In genomic region chr10:110007171-110007700, GRCh38 we compare ENCODE assay signal across 8 cellular contexts. TPM values are rescaled to one million over a fixed set of nuclear protein-coding genes. Genes with fewer than 3 reads are reported as not detected.
A peak's percentile ranks its signal among the peaks of the same experiment; 100 is the strongest.
DNase-seq lines count a peak whose midpoint lies in the region; ATAC-seq, FAIRE-seq and TF ChIP-seq lines count a peak whose summit lies in the region.

No MANE protein-coding gene starts in this region.

- H3K27me3 ChIP-seq in DND-41 (ENCODE audit: insufficient read depth, low read length, poor library complexity), result peaks cover 3% of the 10 kb centered on the region
- no peaks in the 10 kb centered on the region for H3K27me3 ChIP-seq in HL-60 (ENCODE audit: insufficient read depth, poor library complexity, severe bottlenecking)

- no peaks in the 10 kb centered on the region for H3K9me3 ChIP-seq in DND-41 (ENCODE audit: insufficient read depth, low read length, severe bottlenecking)

- no peak for DNase-seq in DND-41
- no peak for DNase-seq in HL-60 (ENCODE audit: low read depth in 1 of 2, low spot score in 1 of 2)
- peak; percentile 72 to 77 for DNase-seq in activated T-cell treated with anti-CD3 and anti-CD28 coated beads, Interleukin-2, amount 50 U/mL, for 72 hours
- DNase-seq in hypothalamus (lab: John Stamatoyannopoulos, UW), result peak in 29 of 51 donors; percentile 51 to 92 (median 73)
- DNase-seq in stimulated activated CD4-positive, alpha-beta T cell treated with anti-CD3 and anti-CD28 coated beads, Interleukin-12 subunit alpha, Interleukin-12 subunit beta, amount 100 ng/mL, for 48 hours (ENCODE audit: low read depth in 2 of 3, low spot score in 1 of 3), result peak in 2 of 3 donors; percentile 40 to 49
- no peak for DNase-seq in NAMALWA (ENCODE audit: low spot score)
- DNase-seq in RCC 7860 (ENCODE audit: low spot score), result no peak

- H3K27ac ChIP-seq in DND-41 (ENCODE audit: low read length) (peak overlapping the region; percentile 79), HL-60 (replicated peaks) (peak overlapping the region; percentile 31; the same call in 1 of the 2 replicates)

- H3K4me2 ChIP-seq in DND-41 (ENCODE audit: insufficient read depth, low read length), result peak overlapping the region; percentile 76

- H2AFZ ChIP-seq in DND-41 (ENCODE audit: low read depth, low read length), result peak overlapping the region; percentile 92

- peaks cover 46% of the 10 kb centered on the region for H3K4me1 ChIP-seq in DND-41 (ENCODE audit: insufficient read depth, low read length)

- ATAC-seq in DND-41 (ENCODE audit: insufficient read depth, low read depth), result peak; percentile 6; the same call in 2 of the 3 replicates
- peak; percentile 27 for ATAC-seq in GM21367 (IDR thresholded peaks at IDR 0.05; ENCODE audit: unreplicated experiment)
- ATAC-seq in activated T-cell treated with anti-CD3 and anti-CD28 coated beads, Interleukin-2, amount 50 U/mL, for 72 hours (replicated peaks in 1 of 2), result peak; percentile 31 to 36

- TF ChIP-seq CTCF in DND-41 (IDR thresholded peaks at IDR 0.05; ENCODE audit: borderline replicate concordance, extremely low read depth, low read length, poor library complexity, severe bottlenecking) (no peak), HL-60 (IDR thresholded peaks at IDR 0.05; ENCODE audit: insufficient read depth, low read length) (no peak)

- peak overlapping the region; percentile 28 to 62; a peak in 3 of 4 replicates for H3K4me3 ChIP-seq in DND-41 (ENCODE audit: low read depth in 1 of 2, low read length in 2 of 2)
- H3K4me3 ChIP-seq in HL-60 (replicated peaks; ENCODE audit: insufficient read depth, low read length), result peak overlapping the region; percentile 97

- H3K9ac ChIP-seq in DND-41 (ENCODE audit: low read depth, low read length), result peak overlapping the region; percentile 96

- no peak overlapping the region for H3K4me3 Mint-ChIP-seq in activated T-cell treated with anti-CD3 and anti-CD28 coated beads, Interleukin-2, amount 50 U/mL, for 72 hours

- peaks cover 2 to 4% of the 10 kb centered on the region in 2 donors for H3K36me3 Mint-ChIP-seq in activated T-cell treated with anti-CD3 and anti-CD28 coated beads, Interleukin-2, amount 50 U/mL, for 72 hours (ENCODE audit: insufficient read depth in 2 of 2)

- peaks cover 39% of the 10 kb centered on the region for H3K79me2 ChIP-seq in DND-41 (ENCODE audit: insufficient read depth, low read length)

- H3K27ac Mint-ChIP-seq in activated T-cell treated with anti-CD3 and anti-CD28 coated beads, Interleukin-2, amount 50 U/mL, for 72 hours, result no peak overlapping the region

- H3K36me3 ChIP-seq in DND-41 (ENCODE audit: insufficient read depth, low read length), result no peaks in the 10 kb centered on the region

- FAIRE-seq in RCC 7860 (lab: Jason Lieb, UNC), result no peak

- peaks cover 42% of the 10 kb centered on the region for H3K4me1 Mint-ChIP-seq in activated T-cell treated with anti-CD3 and anti-CD28 coated beads, Interleukin-2, amount 50 U/mL, for 72 hours (ENCODE audit: low read depth)

- H4K20me1 ChIP-seq in DND-41 (ENCODE audit: insufficient read depth, low read length), result peaks cover 30% of the 10 kb centered on the region; the same call in 1 of the 2 replicates

- no peaks in the 10 kb centered on the region for H3K9me3 Mint-ChIP-seq in activated T-cell treated with anti-CD3 and anti-CD28 coated beads, Interleukin-2, amount 50 U/mL, for 72 hours

- no peaks in the 10 kb centered on the region for H3K27me3 Mint-ChIP-seq in activated T-cell treated with anti-CD3 and anti-CD28 coated beads, Interleukin-2, amount 50 U/mL, for 72 hours (ENCODE audit: low read depth)

RNA-seq across cellular contexts. Expression of gene ADD3, which starts 0.5 kb away (rescaled TPM):
- 100 to 1,000 TPM in 1 of 2 donors, 10 to 100 TPM in 1; 97.9 to 122 TPM for total RNA-seq in activated T-cell treated with anti-CD3 and anti-CD28 coated beads, Interleukin-2, amount 50 U/mL, for 72 hours

Comparison
In these comparisons a context has a peak if more than half of its experiments do, and no peak if none do; other contexts are left out.
1. DNase-seq: peak in activated T-cell treated with anti-CD3 and anti-CD28 coated beads, Interleukin-2, amount 50 U/mL, for 72 hours (2 of 2), hypothalamus (29 of 51) and stimulated activated CD4-positive, alpha-beta T cell treated with anti-CD3 and anti-CD28 coated beads, Interleukin-12 subunit alpha, Interleukin-12 subunit beta, amount 100 ng/mL, for 48 hours (2 of 3); none in DND-41 (single experiment), HL-60 (0 of 2), NAMALWA (single experiment) and RCC 7860 (single experiment).
2. Peak in every context shown above with its lines, with median percentiles within 50 percentile points of each other: ATAC-seq.